ENCODE assay signal across 10 cellular contexts in the genomic region with DNA sequence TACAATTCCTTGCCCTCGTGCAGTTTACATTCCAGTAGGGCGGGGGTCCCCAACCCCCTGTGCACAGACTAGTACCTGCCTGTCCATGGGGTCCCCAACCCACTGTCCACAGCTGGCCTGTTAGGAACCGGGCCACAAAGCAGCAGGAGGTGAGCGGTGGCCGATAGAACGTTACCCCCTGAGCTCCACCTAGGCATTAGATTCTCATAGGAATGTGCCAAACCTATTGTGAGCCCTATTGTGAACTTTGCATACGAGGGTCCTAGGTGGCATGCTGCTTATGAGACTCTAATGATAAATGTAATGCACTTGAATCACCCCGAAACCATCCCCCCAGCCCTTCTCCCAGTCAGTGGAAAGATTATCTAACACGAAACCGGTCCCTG. TPM values are rescaled to one million over a fixed set of nuclear protein-coding genes. Genes with fewer than 3 reads are reported as not detected.
DNase-seq lines count a peak whose midpoint lies in the region; ATAC-seq and TF ChIP-seq lines count a peak whose summit lies in the region.
"Had no signal": no experiment of that assay in that cellular context is flagged by ENCODE, and none has a peak within 500 bp of the region (broad histone marks: within the 10 kb centered on the region; RNA-seq: fewer than 3 reads in every experiment).

No MANE protein-coding gene starts in this region.

- no peak overlapping the region for H3K27ac ChIP-seq in SK-N-MC

- H3K4me3 Mint-ChIP-seq in stimulated activated naive CD8-positive, alpha-beta T cell treated with anti-CD3 and anti-CD28 coated beads, Interleukin-15, Interleukin-2, amounts not matched to agents 100 ng/mL and 50 ng/mL, for 24 hours = peak overlapping the region; percentile 97

- no peaks in the 10 kb centered on the region for H3K9me3 ChIP-seq in SK-N-MC (ENCODE audit: low read depth, low read length)
- H3K9me3 ChIP-seq: Peyer's patch had no signal

- H3K9ac ChIP-seq in SK-N-MC (ENCODE audit: insufficient read length) = no peak overlapping the region

- no peaks in the 10 kb centered on the region for H3K36me3 ChIP-seq in SK-N-MC (ENCODE audit: insufficient read depth, low read length)
- H3K36me3 ChIP-seq: Peyer's patch had no signal

- DNase-seq in stimulated activated naive CD8-positive, alpha-beta T cell treated with anti-CD3 and anti-CD28 coated beads, Interleukin-15, Interleukin-2, amounts not matched to agents 100 U/mL and 50 U/mL, for 24 hours = no peak
- DNase-seq in SK-N-MC (ENCODE audit: low read depth, low spot score) = no peak
- no peak for DNase-seq in fibroblast of mammary gland (ENCODE audit: low read depth)
- no peak for DNase-seq in DMS153 (lab: John Stamatoyannopoulos, UW)
- no peak for DNase-seq in occipital lobe (lab: John Stamatoyannopoulos, UW)
- DNase-seq: NCI-H1417 treated with DMSO at 0.1 percent for 48 hours had no signal

- peak overlapping the region; percentile 75 for H3K27ac Mint-ChIP-seq in stimulated activated naive CD8-positive, alpha-beta T cell treated with anti-CD3 and anti-CD28 coated beads, Interleukin-15, Interleukin-2, amounts not matched to agents 100 ng/mL and 50 ng/mL, for 24 hours

- H3K36me3 Mint-ChIP-seq in stimulated activated naive CD8-positive, alpha-beta T cell treated with anti-CD3 and anti-CD28 coated beads, Interleukin-15, Interleukin-2, amounts not matched to agents 100 ng/mL and 50 ng/mL, for 24 hours (ENCODE audit: low read depth) = peaks cover 3% of the 10 kb centered on the region

- no peak for ATAC-seq in stimulated activated naive CD8-positive, alpha-beta T cell treated with anti-CD3 and anti-CD28 coated beads, Interleukin-15, Interleukin-2, amounts not matched to agents 100 U/mL and 50 U/mL, for 24 hours
- ATAC-seq in HG03460 (IDR thresholded peaks at IDR 0.05; ENCODE audit: unreplicated experiment) (no peak), HG02588 (IDR thresholded peaks at IDR 0.05; ENCODE audit: unreplicated experiment) (no peak)

- peak overlapping the region; percentile 100 for H3K4me3 ChIP-seq in SK-N-MC
- H3K4me3 ChIP-seq in fibroblast of mammary gland (ENCODE audit: control insufficient read depth, low read depth, low read length) = peak overlapping the region; percentile 91

- TF ChIP-seq CTCF in fibroblast of mammary gland (conservative IDR thresholded peaks at IDR 0.05; ENCODE audit: control insufficient read depth, insufficient read depth, low read depth, low read length) = no peak

- no peaks in the 10 kb centered on the region for H3K27me3 Mint-ChIP-seq in stimulated activated naive CD8-positive, alpha-beta T cell treated with anti-CD3 and anti-CD28 coated beads, Interleukin-15, Interleukin-2, amounts not matched to agents 100 ng/mL and 50 ng/mL, for 24 hours

- H3K9me3 Mint-ChIP-seq in stimulated activated naive CD8-positive, alpha-beta T cell treated with anti-CD3 and anti-CD28 coated beads, Interleukin-15, Interleukin-2, amounts not matched to agents 100 ng/mL and 50 ng/mL, for 24 hours = no peaks in the 10 kb centered on the region

- H3K4me1 Mint-ChIP-seq in stimulated activated naive CD8-positive, alpha-beta T cell treated with anti-CD3 and anti-CD28 coated beads, Interleukin-15, Interleukin-2, amounts not matched to agents 100 ng/mL and 50 ng/mL, for 24 hours (ENCODE audit: low read depth) = peaks cover 19% of the 10 kb centered on the region

RNA-seq across cellular contexts. Expression of a gene that starts 1.5 kb away (rescaled TPM):
- 9.4 TPM for total RNA-seq in occipital lobe

RNA-seq across cellular contexts. Expression of a gene that starts 1.5 kb away (rescaled TPM):
- total RNA-seq in occipital lobe = 27.8 TPM

RNA-seq across cellular contexts. Expression of a gene that starts 44.0 kb away (rescaled TPM):
- 0.47 TPM for total RNA-seq in occipital lobe
